In the genomic region with DNA sequence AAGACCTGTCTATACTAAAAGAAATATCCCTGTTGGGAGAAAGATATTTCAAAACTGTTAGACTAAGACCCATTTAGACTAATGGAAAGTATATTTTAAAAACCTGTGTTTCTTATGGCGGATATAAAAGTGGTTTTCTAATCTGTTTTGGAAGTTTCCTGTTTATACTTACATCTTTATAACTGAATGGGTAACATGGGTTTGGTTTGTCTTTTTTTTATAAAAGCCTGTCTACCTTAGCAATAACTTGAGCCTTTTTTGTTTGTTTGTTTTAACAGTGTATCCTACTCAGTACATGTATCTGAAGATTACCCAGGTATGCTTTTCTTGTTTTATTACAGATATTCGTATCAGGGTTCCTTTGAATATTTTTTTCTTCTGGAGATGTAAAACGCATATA, we compare ENCODE assay signal across 24 cellular contexts.
DNase-seq lines count a peak whose midpoint lies in the region; ATAC-seq lines count a peak whose summit lies in the region.
"Had no signal": no experiment of that assay in that cellular context is flagged by ENCODE, and none has a peak within 500 bp of the region (broad histone marks: within the 10 kb centered on the region; RNA-seq: fewer than 3 reads in every experiment).

No MANE protein-coding gene starts in this region.

- H3K4me1 Mint-ChIP-seq in activated naive CD4-positive, alpha-beta T cell treated with anti-CD3 and anti-CD28 coated beads, Interleukin-2, amount 50 U/mL, for 24 hours: peaks cover 67% of the 10 kb centered on the region
- peaks cover 61 to 68% (median 67%) of the 10 kb centered on the region in 3 donors for H3K4me1 Mint-ChIP-seq in T-cell
- H3K4me1 Mint-ChIP-seq in stimulated activated naive CD8-positive, alpha-beta T cell treated with anti-CD3 and anti-CD28 coated beads, Interleukin-15, amount 100 ng/mL, for 72 hours: peaks cover 54% of the 10 kb centered on the region

- peak overlapping the region; percentile 30 for H3K4me3 Mint-ChIP-seq in activated naive CD4-positive, alpha-beta T cell treated with anti-CD3 and anti-CD28 coated beads, Interleukin-2, amount 50 U/mL, for 24 hours
- peak overlapping the region; percentile 52 to 63 (median 63) for H3K4me3 Mint-ChIP-seq in T-cell
- peak overlapping the region; percentile 23 to 50 for H3K4me3 Mint-ChIP-seq in stimulated activated naive CD8-positive, alpha-beta T cell treated with anti-CD3 and anti-CD28 coated beads, Interleukin-15, amount 100 ng/mL, for 72 hours
- H3K4me3 Mint-ChIP-seq: stimulated activated memory B cell treated with anti-CD40 and anti-IgM and Interleukin-4, amounts not matched to agents 10 μg/mL and 1 μg/mL and 100 μg/mL, for 72 hours; WTC11 had no signal

- peaks cover 5% of the 10 kb centered on the region for H3K9me3 Mint-ChIP-seq in activated naive CD4-positive, alpha-beta T cell treated with anti-CD3 and anti-CD28 coated beads, Interleukin-2, amount 50 U/mL, for 24 hours
- H3K9me3 Mint-ChIP-seq in T-cell: no peaks in the 10 kb centered on the region
- H3K9me3 Mint-ChIP-seq in stimulated activated naive CD8-positive, alpha-beta T cell treated with anti-CD3 and anti-CD28 coated beads, Interleukin-15, amount 100 ng/mL, for 72 hours: no peaks in the 10 kb centered on the region
- H3K9me3 Mint-ChIP-seq: stimulated activated memory B cell treated with anti-CD40 and anti-IgM and Interleukin-4, amounts not matched to agents 10 μg/mL and 1 μg/mL and 100 μg/mL, for 72 hours had no signal

- no peaks in the 10 kb centered on the region for H3K27me3 Mint-ChIP-seq in activated naive CD4-positive, alpha-beta T cell treated with anti-CD3 and anti-CD28 coated beads, Interleukin-2, amount 50 U/mL, for 24 hours
- H3K27me3 Mint-ChIP-seq in T-cell: no peaks in the 10 kb centered on the region
- H3K27me3 Mint-ChIP-seq in stimulated activated naive CD8-positive, alpha-beta T cell treated with anti-CD3 and anti-CD28 coated beads, Interleukin-15, amount 100 ng/mL, for 72 hours: no peaks in the 10 kb centered on the region
- H3K27me3 Mint-ChIP-seq: stimulated activated memory B cell treated with anti-CD40 and anti-IgM and Interleukin-4, amounts not matched to agents 10 μg/mL and 1 μg/mL and 100 μg/mL, for 72 hours had no signal

- no peak overlapping the region for H3K4me3 ChIP-seq in SJCRH30
- H3K4me3 ChIP-seq: esophagus muscularis mucosa, gastrocnemius medialis, prostate gland, thoracic aorta had no signal

- CTCF ChIA-PET in T-cell (lab: Charles Lee): no interaction called here

- H3K27ac Mint-ChIP-seq in activated naive CD4-positive, alpha-beta T cell treated with anti-CD3 and anti-CD28 coated beads, Interleukin-2, amount 50 U/mL, for 24 hours: peak overlapping the region; percentile 86
- peak overlapping the region; percentile 89 to 93 for H3K27ac Mint-ChIP-seq in T-cell
- H3K27ac Mint-ChIP-seq in stimulated activated naive CD8-positive, alpha-beta T cell treated with anti-CD3 and anti-CD28 coated beads, Interleukin-15, amount 100 ng/mL, for 72 hours: peak overlapping the region; percentile 59 to 75
- H3K27ac Mint-ChIP-seq: stimulated activated memory B cell treated with anti-CD40 and anti-IgM and Interleukin-4, amounts not matched to agents 10 μg/mL and 1 μg/mL and 100 μg/mL, for 72 hours; WTC11 had no signal

- no peaks in the 10 kb centered on the region for H3K9me3 ChIP-seq in SJCRH30 (replicated peaks)
- H3K9me3 ChIP-seq: esophagus muscularis mucosa, gastrocnemius medialis, prostate gland, thoracic aorta had no signal

- POLR2A ChIA-PET in T-cell (lab: Charles Lee): interaction anchor here in 1 of 2 donors (0.6 kb wide), 1 partner anchor 94 kb away, joined by 3 read pairs; no protein-coding TSS in a partner anchor

- no peak overlapping the region for H3K27ac ChIP-seq in SJCRH30
- H3K27ac ChIP-seq: esophagus muscularis mucosa, gastrocnemius medialis, prostate gland, RWPE1, thoracic aorta had no signal

- DNase-seq in activated naive CD4-positive, alpha-beta T cell treated with Interleukin-2 at 50 U/mL for 16 hours: no peak
- DNase-seq in T-cell (no peak), HUDEP-2 (lab: John Stamatoyannopoulos, UW; ENCODE audit: unreplicated experiment in 76 of 76) (no peak), SJCRH30 (no peak)
- DNase-seq in central memory CD4-positive, alpha-beta T cell: peak; percentile 41
- no peak for DNase-seq in stimulated activated naive CD8-positive, alpha-beta T cell treated with anti-CD3 and anti-CD28 coated beads, Interleukin-15, amount 100 ng/mL, for 72 hours
- DNase-seq: activated naive CD4-positive, alpha-beta T cell; gastrocnemius medialis; HCEC 1CT; hippocampal formation; KBM-7; left ventricle myocardium superior; NCI-H1694; NCI-H526; stimulated activated CD4-positive, alpha-beta T cell treated with anti-CD3 and anti-CD28 coated beads, Interleukin-2, amount 100 ng/mL, for 24 hours; T1000 had no signal

- H3K36me3 ChIP-seq in SJCRH30: no peaks in the 10 kb centered on the region
- H3K36me3 ChIP-seq: esophagus muscularis mucosa, gastrocnemius medialis, prostate gland, thoracic aorta had no signal

- H3K27me3 ChIP-seq in SJCRH30: no peaks in the 10 kb centered on the region
- H3K27me3 ChIP-seq: esophagus muscularis mucosa, gastrocnemius medialis had no signal

- peak; percentile 30 to 63 (median 49) for ATAC-seq in T-cell (replicated peaks in 1 of 4)
- ATAC-seq in stimulated activated naive CD8-positive, alpha-beta T cell treated with anti-CD3 and anti-CD28 coated beads, Interleukin-15, amount 100 ng/mL, for 72 hours: no peak
- ATAC-seq in GM21447 (IDR thresholded peaks at IDR 0.05; ENCODE audit: unreplicated experiment): no peak
- ATAC-seq: gastrocnemius medialis; left ventricle myocardium superior; stimulated activated memory B cell treated with anti-CD40 and anti-IgM and Interleukin-4, amounts not matched to agents 10 μg/mL and 1 μg/mL and 100 μg/mL, for 72 hours; WTC11 had no signal

- H3K4me1 ChIP-seq in SJCRH30: no peaks in the 10 kb centered on the region
- H3K4me1 ChIP-seq: prostate gland had no signal

- H3K36me3 Mint-ChIP-seq in activated naive CD4-positive, alpha-beta T cell treated with anti-CD3 and anti-CD28 coated beads, Interleukin-2, amount 50 U/mL, for 24 hours: peaks cover 13% of the 10 kb centered on the region
- peaks cover 11% of the 10 kb centered on the region for H3K36me3 Mint-ChIP-seq in T-cell

Comparison
In these comparisons a context has a peak if more than half of its experiments do, and no peak if none do; other contexts are left out.
1. ATAC-seq: peak in T-cell (4 of 4); none in stimulated activated naive CD8-positive, alpha-beta T cell treated with anti-CD3 and anti-CD28 coated beads, Interleukin-15, amount 100 ng/mL, for 72 hours (single experiment) and GM21447 (single experiment).
2. Peak in every context shown above with its lines, with median percentiles within 50 percentile points of each other: H3K27ac Mint-ChIP-seq and H3K4me3 Mint-ChIP-seq.